20 cellular contexts compared by ENCODE assay signal in genomic region chr6:14871196-14871595, GRCh38.
DNase-seq lines count a peak whose midpoint lies in the region; ATAC-seq and TF ChIP-seq lines count a peak whose summit lies in the region.
"Had no signal": no experiment of that assay in that cellular context is flagged by ENCODE, and none has a peak within 500 bp of the region (broad histone marks: within the 10 kb centered on the region; RNA-seq: fewer than 3 reads in every experiment).

No MANE protein-coding gene starts in this region.

- no peaks in the 10 kb centered on the region for H3K4me1 ChIP-seq in upper lobe of right lung
- H3K4me1 ChIP-seq: SJCRH30, stomach had no signal

- H3K4me3 ChIP-seq in upper lobe of right lung = no peak overlapping the region
- H3K4me3 ChIP-seq: cardiac muscle cell, MG63, SJCRH30, stomach had no signal

- DNase-seq in NCI-H2107 treated with DMSO at 0.1 percent for 48 hours (lab: John Stamatoyannopoulos, UW; ENCODE audit: unreplicated experiment) (peak; percentile 61), NCI-H2107 (lab: John Stamatoyannopoulos, UW) (no peak), NCI-H82 treated with DMSO at 0.1 percent for 48 hours (lab: John Stamatoyannopoulos, UW; ENCODE audit: unreplicated experiment) (peak; percentile 41), left cardiac atrium (no peak), upper lobe of right lung (no peak), islet precursor cell (no peak)
- DNase-seq: activated CD8-positive, alpha-beta T cell treated with anti-CD3 and anti-CD28 coated beads for 36 hours; activated T-cell treated with anti-CD3 and anti-CD28 coated beads, Interleukin-2, amount 50 U/mL, for 72 hours; DMS79; effector CD4-positive, alpha-beta T cell; HCEC 1CT; head of caudate nucleus; MG63; SJCRH30; stomach; T-helper 2 cell had no signal

- intact Hi-C loops in left cardiac atrium (cut with DNase I) = loop anchor here in 1 of 2 donors (10.0 kb wide), 1 partner anchor 374 kb away; the partner anchor contains the start of gene JARID2
- intact Hi-C loops in upper lobe of right lung (cut with DNase I) = no loop called here

- no peak overlapping the region for H3K27ac ChIP-seq in upper lobe of right lung
- H3K27ac ChIP-seq: cardiac muscle cell, SJCRH30, stomach had no signal

- ATAC-seq in left cardiac atrium = peak; percentile 81 to 91
- peak; percentile 71 for ATAC-seq in upper lobe of right lung
- ATAC-seq in GM19324 (IDR thresholded peaks at IDR 0.05; ENCODE audit: low FRiP score, unreplicated experiment) = no peak
- no peak for ATAC-seq in HG02970 (IDR thresholded peaks at IDR 0.05; ENCODE audit: low FRiP score, unreplicated experiment)
- ATAC-seq: activated CD8-positive, alpha-beta T cell treated with anti-CD3 and anti-CD28 coated beads for 36 hours; activated T-cell treated with anti-CD3 and anti-CD28 coated beads, Interleukin-2, amount 50 U/mL, for 72 hours; WTC11 had no signal

- H3K9me3 ChIP-seq in upper lobe of right lung = no peaks in the 10 kb centered on the region
- H3K9me3 ChIP-seq: MG63, SJCRH30, stomach had no signal

- TF ChIP-seq CTCF in upper lobe of right lung (IDR thresholded peaks at IDR 0.05) = no peak

- no peaks in the 10 kb centered on the region for H3K36me3 ChIP-seq in upper lobe of right lung
- H3K36me3 ChIP-seq: cardiac muscle cell, MG63, SJCRH30, stomach had no signal

- no peaks in the 10 kb centered on the region for H3K27me3 ChIP-seq in upper lobe of right lung
- H3K27me3 ChIP-seq: cardiac muscle cell, MG63, SJCRH30, stomach had no signal

Comparison
In these comparisons a context has a peak if more than half of its experiments do, and no peak if none do; other contexts are left out.
1. DNase-seq: peak in NCI-H2107 treated with DMSO at 0.1 percent for 48 hours (single experiment) and NCI-H82 treated with DMSO at 0.1 percent for 48 hours (single experiment); none in NCI-H2107 (single experiment), left cardiac atrium (single experiment), upper lobe of right lung (single experiment) and islet precursor cell (single experiment).
2. ATAC-seq: peak in left cardiac atrium (2 of 2) and upper lobe of right lung (single experiment); none in GM19324 (single experiment) and HG02970 (single experiment).